17 cellular contexts compared by ENCODE assay signal in genomic region chr11:29321293-29322132, GRCh38.
DNase-seq lines count a peak whose midpoint lies in the region; FAIRE-seq and TF ChIP-seq lines count a peak whose summit lies in the region.
"Had no signal": no experiment of that assay in that cellular context is flagged by ENCODE, and none has a peak within 500 bp of the region (broad histone marks: within the 10 kb centered on the region; RNA-seq: fewer than 3 reads in every experiment).

No MANE protein-coding gene starts in this region.

- H3K4me3 ChIP-seq in SJSA1 (no peak overlapping the region), fibroblast of villous mesenchyme (ENCODE audit: low read depth, low read length) (no peak overlapping the region), smooth muscle cell (no peak overlapping the region)
- H3K4me3 ChIP-seq: heart left ventricle had no signal

- H3K36me3 ChIP-seq in SJSA1 (no peaks in the 10 kb centered on the region), smooth muscle cell (ENCODE audit: low read depth) (no peaks in the 10 kb centered on the region)
- H3K36me3 ChIP-seq: heart left ventricle had no signal

- no peaks in the 10 kb centered on the region for H3F3A ChIP-seq in smooth muscle cell (ENCODE audit: low read depth)

- H3K9me3 ChIP-seq in SJSA1 (replicated peaks) = 0 out of 2 replicates have a peak, but pooled peaks cover 3% of the 10 kb centered on the region
- no peaks in the 10 kb centered on the region for H3K9me3 ChIP-seq in smooth muscle cell (replicated peaks; ENCODE audit: low read depth)
- H3K9me3 ChIP-seq: heart left ventricle had no signal

- DNase-seq in H54 (ENCODE audit: insufficient read length, low spot score) (no peak), SJSA1 (ENCODE audit: low read depth in 1 of 2, low spot score in 2 of 2) (peak in 1 of 2 experiments; percentile 50), fibroblast of villous mesenchyme (ENCODE audit: low read depth) (peak; percentile 83), smooth muscle cell (lab: John Stamatoyannopoulos, UW; ENCODE audit: unreplicated experiment) (no peak), globus pallidus (ENCODE audit: low spot score) (no peak), SHP77 treated with DMSO at 0.1 percent for 48 hours (lab: John Stamatoyannopoulos, UW) (no peak)
- no peak for DNase-seq in activated CD4-positive, alpha-beta T cell treated with anti-CD3 and anti-CD28 coated beads, Interleukin-2, amount 50 U/mL, for 4 hours
- DNase-seq: activated CD8-positive, alpha-beta memory T cell treated with anti-CD3 and anti-CD28 coated beads, Interleukin-2, amount 10 ng/mL, durations not matched to agents 7 days and 5 days; activated naive CD4-positive, alpha-beta T cell treated with anti-CD3 and anti-CD28 coated beads for 36 hours; central memory CD4-positive, alpha-beta T cell; effector memory CD8-positive, alpha-beta T cell; heart left ventricle; naive thymus-derived CD4-positive, alpha-beta T cell; NCI-H1436 treated with DMSO at 0.1 percent for 48 hours; NCI-H446 treated with DMSO at 0.1 percent for 48 hours; stimulated activated CD4-positive, alpha-beta T cell treated with anti-CD3 and anti-CD28 coated beads, Interleukin-1b, Interleukin-23, amount 100 ng/mL, for 48 hours had no signal

- no peaks in the 10 kb centered on the region for H3K79me2 ChIP-seq in smooth muscle cell (ENCODE audit: low read depth)

- H3K27me3 ChIP-seq in SJSA1 (replicated peaks) (no peaks in the 10 kb centered on the region), smooth muscle cell (ENCODE audit: low read depth) (no peaks in the 10 kb centered on the region)
- H3K27me3 ChIP-seq: heart left ventricle had no signal

- WGBS in smooth muscle cell (ENCODE audit: low lambda C conversion rate) = 82% methylated on average over 4 of the region's 4 CpGs

- no peak overlapping the region for H2AFZ ChIP-seq in smooth muscle cell (ENCODE audit: low read depth)

- no peak overlapping the region for H3K9ac ChIP-seq in smooth muscle cell (ENCODE audit: low read depth)

- FAIRE-seq in H54 (lab: Jason Lieb, UNC) = peak; percentile 96
- FAIRE-seq: GM19239 had no signal

- H3K4me1 ChIP-seq in SJSA1 (replicated peaks) = peaks cover 29% of the 10 kb centered on the region
- H3K4me1 ChIP-seq in smooth muscle cell (ENCODE audit: low read depth) = no peaks in the 10 kb centered on the region
- H3K4me1 ChIP-seq: heart left ventricle had no signal

- peak overlapping the region; percentile 36 for H3K27ac ChIP-seq in SJSA1
- H3K27ac ChIP-seq in smooth muscle cell (ENCODE audit: low read depth) = peak overlapping the region; percentile 6
- H3K27ac ChIP-seq: heart left ventricle had no signal

- no peak for TF ChIP-seq CTCF in fibroblast of villous mesenchyme (IDR thresholded peaks at IDR 0.05; ENCODE audit: insufficient read depth, low read depth, low read length)
- no peak for TF ChIP-seq CTCF in smooth muscle cell (IDR thresholded peaks at IDR 0.05; ENCODE audit: borderline replicate concordance, insufficient read depth, poor library complexity, severe bottlenecking)

- no peak overlapping the region for H3K4me2 ChIP-seq in smooth muscle cell

- no peaks in the 10 kb centered on the region for H4K20me1 ChIP-seq in smooth muscle cell (ENCODE audit: low read depth)

- no peak for TF ChIP-seq POLR2A in H54 (IDR thresholded peaks at IDR 0.05; ENCODE audit: low read depth, low read length)
